In the genomic region with DNA sequence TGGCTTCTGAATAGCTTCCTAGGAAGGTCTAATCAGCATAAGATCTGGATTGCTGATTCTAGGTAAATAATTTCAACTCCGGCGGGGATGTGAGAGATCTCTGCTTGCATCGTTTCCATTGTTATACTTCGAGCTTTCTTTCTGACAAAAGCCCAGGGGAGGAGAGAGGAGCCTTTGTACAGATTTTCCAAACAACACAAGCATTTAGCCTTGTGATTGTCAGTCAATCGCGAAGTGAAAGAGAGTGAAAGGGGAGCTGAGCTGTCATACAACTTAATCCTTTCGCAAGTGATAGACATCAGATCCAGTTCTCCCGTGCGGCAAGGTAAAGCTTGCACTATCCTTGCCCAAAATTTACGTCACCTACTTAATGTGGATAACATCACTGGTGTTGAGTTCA, we compare ENCODE assay signal across 20 cellular contexts.
"Had no signal": no experiment of that assay in that cellular context is flagged by ENCODE, and none has a peak within 500 bp of the region (broad histone marks: within the 10 kb centered on the region; RNA-seq: fewer than 3 reads in every experiment).

No MANE protein-coding gene starts in this region.

- H3K27ac ChIP-seq: breast epithelium, colonic mucosa, epithelial cell of prostate, left ventricle myocardium inferior, tibial artery had no signal

- H3K36me3 ChIP-seq: breast epithelium, colonic mucosa had no signal

- H3K4me1 ChIP-seq: breast epithelium, colonic mucosa had no signal

- ATAC-seq: activated CD4-positive, alpha-beta T cell treated with anti-CD3 and anti-CD28 coated beads for 36 hours; natural killer cell treated with Interleukin-12 subunit alpha and Interleukin-12 subunit beta and Interleukin-15 and Interleukin-18, amount 100 ng/mL, for 72 hours had no signal

- DNase-seq: activated B cell treated with CpG ODN at 0.5 μM for 24 hours; activated CD4-positive, alpha-beta T cell treated with anti-CD3 and anti-CD28 coated beads for 36 hours; activated CD4-positive, alpha-beta T cell treated with anti-CD3 and anti-CD28 coated beads, Interleukin-2, amount 50 U/mL, for 4 hours; activated CD8-positive, alpha-beta memory T cell treated with anti-CD3 and anti-CD28 coated beads for 24 hours; activated CD8-positive, alpha-beta memory T cell treated with anti-CD3 and anti-CD28 coated beads, Interleukin-2, amount 50 U/mL, for 4 hours; activated naive CD4-positive, alpha-beta T cell treated with Interleukin-2 at 50 U/mL for 16 hours; activated naive CD8-positive, alpha-beta T cell treated with anti-CD3 and anti-CD28 coated beads for 36 hours; activated T-cell treated with anti-CD3 and anti-CD28 coated beads, Interleukin-2, amount 50 U/mL, for 24 hours; colonic mucosa; endodermal cell; left ventricle myocardium inferior; mammary epithelial cell; occipital lobe; stimulated activated CD4-positive, alpha-beta T cell treated with anti-CD3 and anti-CD28 coated beads, Interleukin-4, amount 100 ng/mL, for 1 hour; stimulated activated naive CD4-positive, alpha-beta T cell treated with Interleukin-2 at 50 U/mL for 16 hours; T-helper 1 cell; tibial artery had no signal

- H3K9me3 ChIP-seq: breast epithelium, colonic mucosa, left ventricle myocardium inferior, tibial artery had no signal

- H3K27me3 ChIP-seq: breast epithelium, colonic mucosa, tibial artery had no signal

- H3K4me3 ChIP-seq: colonic mucosa, left ventricle myocardium inferior, tibial artery had no signal
